In the genomic region with DNA sequence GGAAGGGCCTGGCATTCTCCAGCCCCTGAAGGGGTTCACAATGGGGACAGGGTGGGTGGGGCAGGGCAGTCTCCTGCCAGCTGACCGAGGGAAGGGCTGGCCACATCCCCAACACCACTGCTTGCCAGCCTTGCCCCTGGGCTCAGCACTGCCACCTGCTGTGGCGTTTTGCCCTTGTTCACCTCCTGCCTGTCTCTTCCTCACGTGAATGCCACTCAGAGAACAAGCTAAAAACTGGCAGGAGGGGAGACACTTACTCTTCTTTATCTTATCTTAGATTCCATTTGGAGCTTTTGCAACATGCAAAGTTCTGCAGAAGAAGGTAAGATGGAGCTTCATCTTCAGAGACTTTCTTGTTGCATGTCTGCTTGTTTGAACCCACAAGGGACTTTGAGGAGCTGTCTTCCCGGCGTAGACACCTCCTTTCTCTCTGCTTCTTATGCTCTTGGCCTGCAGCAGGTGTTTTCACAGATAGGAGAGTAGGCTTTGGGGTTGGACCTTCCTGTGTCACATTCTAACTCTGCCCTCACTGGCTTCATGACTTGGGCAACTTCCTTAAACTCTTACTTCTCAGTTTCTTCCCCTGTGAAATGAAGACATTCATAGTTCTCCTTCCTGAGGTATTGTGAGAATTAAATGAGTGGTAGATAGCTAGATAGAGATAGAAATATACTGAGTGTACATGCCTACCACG, we compare ENCODE assay signal across 8 cellular contexts. TPM values are rescaled to one million over a fixed set of nuclear protein-coding genes. Genes with fewer than 3 reads are reported as not detected.
DNase-seq lines count a peak whose midpoint lies in the region; ATAC-seq, FAIRE-seq and TF ChIP-seq lines count a peak whose summit lies in the region.

No MANE protein-coding gene starts in this region.

- H3K36me3 Mint-ChIP-seq in CD8-positive, alpha-beta memory T cell, result peaks cover 0 to 58% (median 10%) of the 10 kb centered on the region in 3 donors

- no peak overlapping the region for H3K4me3 ChIP-seq in fibroblast of mammary gland (ENCODE audit: control insufficient read depth, low read depth, low read length)
- H3K4me3 ChIP-seq in CD8-positive, alpha-beta memory T cell (ENCODE audit: low read length), result no peak overlapping the region

- CTCF ChIA-PET in CD8-positive, alpha-beta memory T cell (lab: Charles Lee), result interaction anchor here (1.1 to 1.8 kb wide), 5 partner anchors 11 to 513 kb away, joined by 3 to 5 read pairs (median 4); a partner anchor contains a TSS

- H3K9me3 Mint-ChIP-seq in CD8-positive, alpha-beta memory T cell, result no peaks in the 10 kb centered on the region

- H3K27me3 Mint-ChIP-seq in CD8-positive, alpha-beta memory T cell, result no peaks in the 10 kb centered on the region

- ATAC-seq in GM21528 (IDR thresholded peaks at IDR 0.05; ENCODE audit: low FRiP score, unreplicated experiment), result no peak
- ATAC-seq in HG03095 (IDR thresholded peaks at IDR 0.05; ENCODE audit: unreplicated experiment), result no peak

- no peak overlapping the region for H3K27ac ChIP-seq in CD8-positive, alpha-beta memory T cell (ENCODE audit: low read depth, low read length)

- DNase-seq in stimulated activated CD4-positive, alpha-beta T cell treated with anti-CD3 and anti-CD28 coated beads, Interleukin-15, amount 100 ng/mL, for 24 hours, result peak; percentile 43
- no peak for DNase-seq in stimulated activated CD4-positive, alpha-beta T cell treated with anti-CD3 and anti-CD28 coated beads, Interleukin-4, amount 100 ng/mL, for 24 hours
- peak; percentile 43 for DNase-seq in RKO (ENCODE audit: low spot score)
- no peak for DNase-seq in fibroblast of mammary gland (ENCODE audit: low read depth)
- peak; percentile 41 for DNase-seq in urothelium cell line (ENCODE audit: low spot score)
- DNase-seq in CD8-positive, alpha-beta memory T cell, result no peak

- H3K4me1 ChIP-seq in CD8-positive, alpha-beta memory T cell (ENCODE audit: insufficient read depth, low read length), result peaks cover 11% of the 10 kb centered on the region

- peak overlapping the region in 1 of 8 donors; percentile 82 for H3K27ac Mint-ChIP-seq in CD8-positive, alpha-beta memory T cell

- H3K9me3 ChIP-seq in CD8-positive, alpha-beta memory T cell (ENCODE audit: low read length), result no peaks in the 10 kb centered on the region

- TF ChIP-seq CTCF in fibroblast of mammary gland (conservative IDR thresholded peaks at IDR 0.05; ENCODE audit: control insufficient read depth, insufficient read depth, low read depth, low read length), result peak; percentile 14

- peaks cover 12 to 22% (median 21%) of the 10 kb centered on the region in 3 donors for H3K4me1 Mint-ChIP-seq in CD8-positive, alpha-beta memory T cell

- peak overlapping the region in 1 of 7 donors; percentile 82 for H3K4me3 Mint-ChIP-seq in CD8-positive, alpha-beta memory T cell

- FAIRE-seq in urothelium cell line (lab: Jason Lieb, UNC), result no peak

- no peaks in the 10 kb centered on the region for H3K27me3 ChIP-seq in CD8-positive, alpha-beta memory T cell (ENCODE audit: insufficient read depth, low read length, poor library complexity, severe bottlenecking)

- peaks cover 5% of the 10 kb centered on the region for H3K36me3 ChIP-seq in CD8-positive, alpha-beta memory T cell (ENCODE audit: insufficient read depth, low read length)

- POLR2A ChIA-PET in CD8-positive, alpha-beta memory T cell (lab: Charles Lee), result interaction anchor here (1.1 kb wide), 1 partner anchor 59 kb away, joined by 3 read pairs; a partner anchor contains a TSS

RNA-seq across cellular contexts. Expression of a gene that starts 4.1 kb away (rescaled TPM):
- total RNA-seq in CD8-positive, alpha-beta memory T cell, result 10 to 100 TPM; 22.6 to 23.0 TPM
- polyA plus RNA-seq in CD8-positive, alpha-beta memory T cell, result 9.5 TPM

RNA-seq across cellular contexts. Expression of a gene that starts 4.2 kb away (rescaled TPM):
- total RNA-seq in CD8-positive, alpha-beta memory T cell, result 1,000 to 10,000 TPM; 1,457 to 1,549 TPM
- polyA plus RNA-seq in CD8-positive, alpha-beta memory T cell, result 1,533 TPM

RNA-seq across cellular contexts. Expression of a gene that starts 31.3 kb away (rescaled TPM):
- 10 to 100 TPM; 19.1 to 19.7 TPM for total RNA-seq in CD8-positive, alpha-beta memory T cell
- 6.8 TPM for polyA plus RNA-seq in CD8-positive, alpha-beta memory T cell

RNA-seq across cellular contexts. Expression of a gene that starts 58.5 kb away (rescaled TPM):
- 1 to 10 TPM; 6.2 to 7.7 TPM for total RNA-seq in CD8-positive, alpha-beta memory T cell
- polyA plus RNA-seq in CD8-positive, alpha-beta memory T cell, result 4.5 TPM

Comparison
In these comparisons a context has a peak if more than half of its experiments do, and no peak if none do; other contexts are left out.
1. DNase-seq: peak in stimulated activated CD4-positive, alpha-beta T cell treated with anti-CD3 and anti-CD28 coated beads, Interleukin-15, amount 100 ng/mL, for 24 hours (single experiment), RKO (single experiment) and urothelium cell line (single experiment); none in stimulated activated CD4-positive, alpha-beta T cell treated with anti-CD3 and anti-CD28 coated beads, Interleukin-4, amount 100 ng/mL, for 24 hours (single experiment), fibroblast of mammary gland (single experiment) and CD8-positive, alpha-beta memory T cell (0 of 5).